Comparison of ENCODE assay signal across 23 cellular contexts in the genomic region with DNA sequence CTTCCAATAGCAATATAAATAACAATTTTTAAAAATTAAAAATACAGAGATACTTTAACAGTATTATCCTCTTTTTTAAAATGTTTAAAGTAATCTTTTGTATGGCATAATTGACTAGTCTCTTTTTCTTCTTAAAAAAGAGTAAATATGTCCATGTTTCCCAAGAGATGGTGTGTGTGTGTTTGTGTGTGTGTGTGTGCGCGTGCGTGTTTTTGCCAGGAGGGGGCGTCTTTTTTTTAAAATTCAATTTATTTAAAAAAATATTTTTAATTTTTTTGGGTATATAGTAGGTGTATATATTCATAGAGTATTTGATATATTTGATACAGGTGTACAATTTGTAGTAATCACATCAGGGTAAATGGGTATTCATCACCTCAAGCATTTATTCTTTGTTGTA.
DNase-seq lines count a peak whose midpoint lies in the region; ATAC-seq, FAIRE-seq and TF ChIP-seq lines count a peak whose summit lies in the region.
"Had no signal": no experiment of that assay in that cellular context is flagged by ENCODE, and none has a peak within 500 bp of the region (broad histone marks: within the 10 kb centered on the region; RNA-seq: fewer than 3 reads in every experiment).

No MANE protein-coding gene starts in this region.

- H3K4me3 ChIP-seq in GM23338 (no peak overlapping the region), PC-9 (no peak overlapping the region), stomach (no peak overlapping the region)
- H3K4me3 ChIP-seq: esophagus squamous epithelium, spleen, suprapubic skin had no signal

- no peaks in the 10 kb centered on the region for H3K36me3 ChIP-seq in GM23338 (ENCODE audit: insufficient read depth)
- no peaks in the 10 kb centered on the region for H3K36me3 ChIP-seq in PC-9 (ENCODE audit: low read depth)
- H3K36me3 ChIP-seq in stomach, result no peaks in the 10 kb centered on the region
- H3K36me3 ChIP-seq: esophagus squamous epithelium, spleen, suprapubic skin, WERI-Rb-1 had no signal

- POLR2A ChIA-PET in PC-9 (lab: Charles Lee; ENCODE audit: unreplicated experiment), result no interaction called here

- H3K4me1 Mint-ChIP-seq in GM23338 (no peaks in the 10 kb centered on the region), nephron progenitor cell (no peaks in the 10 kb centered on the region)
- H3K4me1 Mint-ChIP-seq in stimulated activated naive CD8-positive, alpha-beta T cell treated with anti-CD3 and anti-CD28 coated beads, Interleukin-15, amount 100 ng/mL, for 72 hours, result no peaks in the 10 kb centered on the region
- H3K4me1 Mint-ChIP-seq: naive thymus-derived CD8-positive, alpha-beta T cell had no signal

- no peak for TF ChIP-seq POLR2A in stomach (IDR thresholded peaks at IDR 0.05)

- H3K36me3 Mint-ChIP-seq in GM23338 (ENCODE audit: low read depth) (no peaks in the 10 kb centered on the region), nephron progenitor cell (ENCODE audit: low read depth) (no peaks in the 10 kb centered on the region)
- H3K36me3 Mint-ChIP-seq: activated CD4-positive, alpha-beta memory T cell treated with anti-CD3 and anti-CD28 coated beads for 36 hours; naive thymus-derived CD8-positive, alpha-beta T cell had no signal

- H3K27ac ChIP-seq in GM23338 (ENCODE audit: low read depth) (no peak overlapping the region), PC-9 (no peak overlapping the region), stomach (no peak overlapping the region), caudate nucleus (ENCODE audit: low read depth, low read length) (no peak overlapping the region)
- H3K27ac ChIP-seq: esophagus squamous epithelium, spleen, suprapubic skin, WERI-Rb-1 had no signal

- H3K4me1 ChIP-seq in GM23338 (ENCODE audit: insufficient read depth), result peaks cover 6% of the 10 kb centered on the region
- H3K4me1 ChIP-seq in PC-9 (replicated peaks; ENCODE audit: insufficient read depth), result no peaks in the 10 kb centered on the region
- no peaks in the 10 kb centered on the region for H3K4me1 ChIP-seq in stomach
- H3K4me1 ChIP-seq: esophagus squamous epithelium, spleen, suprapubic skin had no signal

- WGBS in stomach, 5 donors, result 69 to 74% (median 71%) methylated on average over 4 of the region's 4 CpGs

- no TSS peak for BruUV-seq in PC-9 (replicated peaks; lab: Mats Ljungman, UMichigan)

- H3K9me3 Mint-ChIP-seq in GM23338, result peaks cover 3% of the 10 kb centered on the region; the same call in 1 of the 3 replicates
- H3K9me3 Mint-ChIP-seq in nephron progenitor cell, result peaks cover 7% of the 10 kb centered on the region
- peaks cover 4 to 7% of the 10 kb centered on the region in 2 donors for H3K9me3 Mint-ChIP-seq in stimulated activated naive CD8-positive, alpha-beta T cell treated with anti-CD3 and anti-CD28 coated beads, Interleukin-15, amount 100 ng/mL, for 72 hours

- no peak for ATAC-seq in GM23338
- no peak for ATAC-seq in stimulated activated naive CD8-positive, alpha-beta T cell treated with anti-CD3 and anti-CD28 coated beads, Interleukin-15, amount 100 ng/mL, for 72 hours
- ATAC-seq: naive thymus-derived CD8-positive, alpha-beta T cell had no signal

- H3K4me3 Mint-ChIP-seq in GM23338 (no peak overlapping the region), nephron progenitor cell (no peak overlapping the region)
- no peak overlapping the region for H3K4me3 Mint-ChIP-seq in stimulated activated naive CD8-positive, alpha-beta T cell treated with anti-CD3 and anti-CD28 coated beads, Interleukin-15, amount 100 ng/mL, for 72 hours
- H3K4me3 Mint-ChIP-seq: activated CD4-positive, alpha-beta memory T cell treated with anti-CD3 and anti-CD28 coated beads for 36 hours; naive thymus-derived CD8-positive, alpha-beta T cell; T-helper 1 cell treated with Interleukin-12 subunit alpha and Interleukin-12 subunit beta and Interleukin-4 antibody, amounts not matched to agents 30 μg/mL and 1 μg/mL, for 36 hours had no signal

- H3K4me2 ChIP-seq in GM23338, result no peak overlapping the region
- no peak overlapping the region for H3K4me2 ChIP-seq in PC-9

- H3K79me2 ChIP-seq in GM23338 (replicated peaks; ENCODE audit: insufficient read depth) (no peaks in the 10 kb centered on the region), PC-9 (ENCODE audit: low read depth) (no peaks in the 10 kb centered on the region)

- H3F3A ChIP-seq in GM23338 (replicated peaks; ENCODE audit: low read depth), result no peaks in the 10 kb centered on the region
- H3F3A ChIP-seq in PC-9 (ENCODE audit: insufficient read depth, low read depth), result no peaks in the 10 kb centered on the region

- FAIRE-seq in endometrium (lab: Jason Lieb, UNC), result peak; percentile 23
- FAIRE-seq: kidney had no signal

- no peaks in the 10 kb centered on the region for H3K27me3 Mint-ChIP-seq in GM23338 (ENCODE audit: insufficient read depth, low read depth, poor library complexity)
- no peaks in the 10 kb centered on the region for H3K27me3 Mint-ChIP-seq in nephron progenitor cell (ENCODE audit: low read depth, poor library complexity)
- no peaks in the 10 kb centered on the region for H3K27me3 Mint-ChIP-seq in stimulated activated naive CD8-positive, alpha-beta T cell treated with anti-CD3 and anti-CD28 coated beads, Interleukin-15, amount 100 ng/mL, for 72 hours
- H3K27me3 Mint-ChIP-seq: activated CD4-positive, alpha-beta memory T cell treated with anti-CD3 and anti-CD28 coated beads for 36 hours; naive thymus-derived CD8-positive, alpha-beta T cell had no signal

- intact Hi-C loops in PC-9 (cut with micrococcal nuclease; ENCODE audit: unreplicated experiment) (no loop called here), stomach (cut with DNase I; ENCODE audit: low total_unique reads) (no loop called here)

- no peaks in the 10 kb centered on the region for H3K9me3 ChIP-seq in PC-9 (ENCODE audit: insufficient read depth, low read depth)
- H3K9me3 ChIP-seq in stomach, result peaks cover 0 to under 1% (median 0%) of the 10 kb centered on the region in 4 donors
- H3K9me3 ChIP-seq: esophagus squamous epithelium, suprapubic skin had no signal

- H2AFZ ChIP-seq in GM23338 (no peak overlapping the region), PC-9 (no peak overlapping the region)

- DNase-seq in GM23338 (ENCODE audit: low spot score) (peak; percentile 7), PC-9 (no peak), nephron progenitor cell (no peak), stomach (no peak), NCI-H1105 (lab: John Stamatoyannopoulos, UW) (no peak), caudate nucleus (lab: John Stamatoyannopoulos, UW) (no peak)
- DNase-seq in stimulated activated naive CD8-positive, alpha-beta T cell treated with anti-CD3 and anti-CD28 coated beads, Interleukin-15, amount 100 ng/mL, for 72 hours, result no peak
- DNase-seq: activated CD4-positive, alpha-beta memory T cell treated with anti-CD3 and anti-CD28 coated beads for 36 hours; activated naive CD4-positive, alpha-beta T cell treated with Interleukin-2 at 50 U/mL for 16 hours; aorta; dermis blood vessel endothelial cell; esophagus squamous epithelium; hippocampal formation; kidney; naive thymus-derived CD8-positive, alpha-beta T cell; NCI-H1694; NCI-H226; SHP77; spleen; WERI-Rb-1 had no signal

- CTCF ChIA-PET in PC-9 (lab: Charles Lee), result no interaction called here

- no peaks in the 10 kb centered on the region for H4K20me1 ChIP-seq in GM23338 (replicated peaks; ENCODE audit: insufficient read depth)
- H4K20me1 ChIP-seq in PC-9 (ENCODE audit: insufficient read depth), result no peaks in the 10 kb centered on the region

- H3K27ac Mint-ChIP-seq in GM23338 (no peak overlapping the region), nephron progenitor cell (no peak overlapping the region)
- no peak overlapping the region for H3K27ac Mint-ChIP-seq in stimulated activated naive CD8-positive, alpha-beta T cell treated with anti-CD3 and anti-CD28 coated beads, Interleukin-15, amount 100 ng/mL, for 72 hours
- H3K27ac Mint-ChIP-seq: activated CD4-positive, alpha-beta memory T cell treated with anti-CD3 and anti-CD28 coated beads for 36 hours; naive thymus-derived CD8-positive, alpha-beta T cell; T-helper 1 cell treated with Interleukin-12 subunit alpha and Interleukin-12 subunit beta and Interleukin-4 antibody, amounts not matched to agents 30 μg/mL and 1 μg/mL, for 36 hours had no signal

- H3K27me3 ChIP-seq in GM23338 (ENCODE audit: insufficient read depth) (no peaks in the 10 kb centered on the region), PC-9 (ENCODE audit: insufficient read depth, low read depth) (no peaks in the 10 kb centered on the region), stomach (no peaks in the 10 kb centered on the region)
- H3K27me3 ChIP-seq: esophagus squamous epithelium, spleen, suprapubic skin had no signal

- no peak for TF ChIP-seq EP300 in stomach (IDR thresholded peaks at IDR 0.05)

- TF ChIP-seq CTCF in GM23338 (conservative IDR thresholded peaks at IDR 0.05; ENCODE audit: low read depth in 2 of 2) (no peak; a peak in 2 of 4 replicates), PC-9 (conservative IDR thresholded peaks at IDR 0.05) (peak; percentile 50), nephron progenitor cell (IDR thresholded peaks at IDR 0.05) (peak; percentile 33), stomach (IDR thresholded peaks at IDR 0.05) (no peak)

- H3K9me2 ChIP-seq in GM23338 (ENCODE audit: insufficient read depth) (no peaks in the 10 kb centered on the region), PC-9 (ENCODE audit: insufficient read depth) (no peaks in the 10 kb centered on the region)

TF ChIP-seq in GM23338, 12 proteins besides CTCF, POLR2A, EP300 and RAD21 (continues in another document):
- TF ChIP-seq, protein P1, sequence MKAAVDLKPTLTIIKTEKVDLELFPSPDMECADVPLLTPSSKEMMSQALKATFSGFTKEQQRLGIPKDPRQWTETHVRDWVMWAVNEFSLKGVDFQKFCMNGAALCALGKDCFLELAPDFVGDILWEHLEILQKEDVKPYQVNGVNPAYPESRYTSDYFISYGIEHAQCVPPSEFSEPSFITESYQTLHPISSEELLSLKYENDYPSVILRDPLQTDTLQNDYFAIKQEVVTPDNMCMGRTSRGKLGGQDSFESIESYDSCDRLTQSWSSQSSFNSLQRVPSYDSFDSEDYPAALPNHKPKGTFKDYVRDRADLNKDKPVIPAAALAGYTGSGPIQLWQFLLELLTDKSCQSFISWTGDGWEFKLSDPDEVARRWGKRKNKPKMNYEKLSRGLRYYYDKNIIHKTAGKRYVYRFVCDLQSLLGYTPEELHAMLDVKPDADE (IDR thresholded peaks at IDR 0.05), result no peak
- TF ChIP-seq POLR2AphosphoS5 (IDR thresholded peaks at IDR 0.05; ENCODE audit: low read depth) (no peak), EZH2phosphoT487 (IDR thresholded peaks at IDR 0.05; ENCODE audit: unreplicated experiment) (no peak), CREB1 (CRISPR knock-in tag; IDR thresholded peaks at IDR 0.05; ENCODE audit: low read depth) (no peak)

Comparison
In these comparisons a context has a peak if more than half of its experiments do, and no peak if none do; other contexts are left out.
1. CTCF ChIP-seq: peak in PC-9 (single experiment) and nephron progenitor cell (single experiment); none in GM23338 (0 of 2) and stomach (0 of 7).